ENCODE assay signal across 24 cellular contexts in genomic region chr1:204769997-204770396, GRCh38.
"Had no signal": no experiment of that assay in that cellular context is flagged by ENCODE, and none has a peak within 500 bp of the region (broad histone marks: within the 10 kb centered on the region; RNA-seq: fewer than 3 reads in every experiment).

No MANE protein-coding gene starts in this region.

- H3K27ac ChIP-seq: left ventricle myocardium inferior, ovary, right atrium auricular region, right lobe of liver, tibial nerve, uterus had no signal

- H3K27me3 ChIP-seq: ovary, right atrium auricular region, uterus had no signal

- H3K36me3 Mint-ChIP-seq: memory B cell; naive thymus-derived CD4-positive, alpha-beta T cell; natural killer cell treated with Interleukin-12 subunit alpha and Interleukin-12 subunit beta and Interleukin-15 and Interleukin-18, amount 100 ng/mL, for 72 hours; stimulated activated memory B cell treated with anti-CD40 and anti-IgM and Interleukin-4, amounts not matched to agents 10 μg/mL and 1 μg/mL and 100 μg/mL, for 72 hours; type B pancreatic cell had no signal

- H3K36me3 ChIP-seq: left ventricle myocardium inferior, ovary, right atrium auricular region, right lobe of liver, tibial nerve, uterus had no signal

- H3K4me1 ChIP-seq: left ventricle myocardium inferior, right atrium auricular region, right lobe of liver, tibial nerve, uterus had no signal

- H3K4me1 Mint-ChIP-seq: memory B cell; stimulated activated memory B cell treated with anti-CD40 and anti-IgM and Interleukin-4, amounts not matched to agents 10 μg/mL and 1 μg/mL and 100 μg/mL, for 72 hours; stimulated activated naive CD8-positive, alpha-beta T cell treated with anti-CD3 and anti-CD28 coated beads, Interleukin-15, amount 100 ng/mL, for 72 hours had no signal

- H3K27ac Mint-ChIP-seq: memory B cell; naive thymus-derived CD4-positive, alpha-beta T cell; natural killer cell treated with Interleukin-12 subunit alpha and Interleukin-12 subunit beta and Interleukin-15 and Interleukin-18, amount 100 ng/mL, for 72 hours; progenitor cell of endocrine pancreas; stimulated activated memory B cell treated with anti-CD40 and anti-IgM and Interleukin-4, amounts not matched to agents 10 μg/mL and 1 μg/mL and 100 μg/mL, for 72 hours; stimulated activated naive CD8-positive, alpha-beta T cell treated with anti-CD3 and anti-CD28 coated beads, Interleukin-15, amount 100 ng/mL, for 72 hours; type B pancreatic cell had no signal

- ATAC-seq: mucosa of descending colon; naive thymus-derived CD4-positive, alpha-beta T cell; natural killer cell treated with Interleukin-12 subunit alpha and Interleukin-12 subunit beta and Interleukin-15 and Interleukin-18, amount 100 ng/mL, for 72 hours; right lobe of liver; stimulated activated memory B cell treated with anti-CD40 and anti-IgM and Interleukin-4, amounts not matched to agents 10 μg/mL and 1 μg/mL and 100 μg/mL, for 72 hours; stimulated activated naive CD8-positive, alpha-beta T cell treated with anti-CD3 and anti-CD28 coated beads, Interleukin-15, amount 100 ng/mL, for 72 hours had no signal

- H3K9me3 Mint-ChIP-seq: memory B cell; naive thymus-derived CD4-positive, alpha-beta T cell; natural killer cell treated with Interleukin-12 subunit alpha and Interleukin-12 subunit beta and Interleukin-15 and Interleukin-18, amount 100 ng/mL, for 72 hours; stimulated activated memory B cell treated with anti-CD40 and anti-IgM and Interleukin-4, amounts not matched to agents 10 μg/mL and 1 μg/mL and 100 μg/mL, for 72 hours; stimulated activated naive CD8-positive, alpha-beta T cell treated with anti-CD3 and anti-CD28 coated beads, Interleukin-15, amount 100 ng/mL, for 72 hours; type B pancreatic cell had no signal

- H3K4me3 ChIP-seq: left ventricle myocardium inferior, lung, mucosa of descending colon, ovary, right atrium auricular region, right lobe of liver, smooth muscle cell, tibial nerve, uterus had no signal

- DNase-seq: islet precursor cell; left ventricle myocardium inferior; midbrain; mucosa of descending colon; naive thymus-derived CD4-positive, alpha-beta T cell; ovary; right lobe of liver; stimulated activated CD4-positive, alpha-beta T cell treated with anti-CD3 and anti-CD28 coated beads, Interleukin-1b, Interleukin-23, amount 100 ng/mL, for 48 hours; stimulated activated CD4-positive, alpha-beta T cell treated with anti-CD3 and anti-CD28 coated beads, Interleukin-2, amount 100 ng/mL, for 48 hours; stimulated activated CD4-positive, alpha-beta T cell treated with anti-CD3 and anti-CD28 coated beads, Interleukin-4, amount 100 ng/mL, for 4 hours; stimulated activated CD8-positive, alpha-beta memory T cell treated with anti-CD3 and anti-CD28 coated beads, Interleukin-4, amount 100 ng/mL, for 48 hours; stimulated activated naive CD4-positive, alpha-beta T cell treated with Interleukin-2 at 50 U/mL for 16 hours; stimulated activated naive CD8-positive, alpha-beta T cell treated with anti-CD3 and anti-CD28 coated beads, Interleukin-15, amount 100 ng/mL, for 72 hours; substantia nigra; uterus had no signal

- H3K9me3 ChIP-seq: left ventricle myocardium inferior, mucosa of descending colon, ovary, right atrium auricular region, right lobe of liver, tibial nerve, uterus had no signal

- H3K4me3 Mint-ChIP-seq: memory B cell; naive thymus-derived CD4-positive, alpha-beta T cell; natural killer cell treated with Interleukin-12 subunit alpha and Interleukin-12 subunit beta and Interleukin-15 and Interleukin-18, amount 100 ng/mL, for 72 hours; stimulated activated memory B cell treated with anti-CD40 and anti-IgM and Interleukin-4, amounts not matched to agents 10 μg/mL and 1 μg/mL and 100 μg/mL, for 72 hours; stimulated activated naive CD8-positive, alpha-beta T cell treated with anti-CD3 and anti-CD28 coated beads, Interleukin-15, amount 100 ng/mL, for 72 hours; type B pancreatic cell had no signal

- H3K4me2 ChIP-seq: smooth muscle cell had no signal
